18 cellular contexts compared by ENCODE assay signal in genomic region chr13:110470272-110471009, GRCh38.
DNase-seq lines count a peak whose midpoint lies in the region; ATAC-seq and TF ChIP-seq lines count a peak whose summit lies in the region.
"Had no signal": no experiment of that assay in that cellular context is flagged by ENCODE, and none has a peak within 500 bp of the region (broad histone marks: within the 10 kb centered on the region; RNA-seq: fewer than 3 reads in every experiment).

No MANE protein-coding gene starts in this region.

- H3K27ac ChIP-seq in DOHH2 (ENCODE audit: low read depth, low read length) (no peak overlapping the region), endodermal cell (ENCODE audit: low read depth, low read length) (no peak overlapping the region)
- H3K27ac ChIP-seq: foreskin keratinocyte, parathyroid adenoma, suprapubic skin, WERI-Rb-1 had no signal

- no peak for TF ChIP-seq CTCF in DOHH2 (IDR thresholded peaks at IDR 0.05; ENCODE audit: low read depth, low read length, poor library complexity, severe bottlenecking)
- TF ChIP-seq CTCF in endodermal cell (conservative IDR thresholded peaks at IDR 0.05), result no peak

- H3K9me3 ChIP-seq in DOHH2 (ENCODE audit: control insufficient read depth, insufficient read depth, low read length) (no peaks in the 10 kb centered on the region), endodermal cell (ENCODE audit: control insufficient read depth, low read length) (no peaks in the 10 kb centered on the region)
- H3K9me3 ChIP-seq: suprapubic skin had no signal

- ATAC-seq in HG02678 (IDR thresholded peaks at IDR 0.05; ENCODE audit: unreplicated experiment), result no peak
- ATAC-seq: activated CD8-positive, alpha-beta T cell treated with anti-CD3 and anti-CD28 coated beads, Interleukin-2, amount 10 ng/mL, durations not matched to agents 7 days and 5 days; foreskin keratinocyte had no signal

- H3K36me3 Mint-ChIP-seq in endodermal cell (ENCODE audit: low read depth), result peaks cover 84% of the 10 kb centered on the region
- H3K36me3 Mint-ChIP-seq: naive thymus-derived CD4-positive, alpha-beta T cell had no signal

- H3K4me1 ChIP-seq in DOHH2 (ENCODE audit: control insufficient read depth, low read length) (peaks cover 65% of the 10 kb centered on the region), endodermal cell (ENCODE audit: control insufficient read depth, insufficient read depth, low read length) (no peaks in the 10 kb centered on the region)
- H3K4me1 ChIP-seq: foreskin keratinocyte, parathyroid adenoma, suprapubic skin had no signal

- H3K9me2 ChIP-seq in DOHH2 (replicated peaks; ENCODE audit: control insufficient read depth, low read length), result no peaks in the 10 kb centered on the region

- H3K4me1 Mint-ChIP-seq in endodermal cell, result peaks cover 11% of the 10 kb centered on the region

- peak; percentile 34 for DNase-seq in MV-4-11 (lab: John Stamatoyannopoulos, UW)
- no peak for DNase-seq in endodermal cell
- DNase-seq in pons (ENCODE audit: low spot score), result peak; percentile 28
- no peak for DNase-seq in islet precursor cell
- no peak for DNase-seq in NCI-H2196 treated with DMSO at 0.1 percent for 48 hours (lab: John Stamatoyannopoulos, UW; ENCODE audit: unreplicated experiment)
- DNase-seq: activated CD8-positive, alpha-beta T cell treated with anti-CD3 and anti-CD28 coated beads, Interleukin-2, amount 10 ng/mL, durations not matched to agents 7 days and 5 days; caudate nucleus; foreskin keratinocyte; GOT3; naive thymus-derived CD4-positive, alpha-beta T cell; NCI-H1105; stimulated activated CD4-positive, alpha-beta T cell treated with anti-CD3 and anti-CD28 coated beads, Interleukin-4, amount 100 ng/mL, for 4 hours; stimulated activated CD8-positive, alpha-beta memory T cell treated with anti-CD3 and anti-CD28 coated beads, Interleukin-4, amount 100 ng/mL, for 48 hours; WERI-Rb-1 had no signal

- H3K4me3 ChIP-seq in DOHH2 (ENCODE audit: low read length) (peak overlapping the region; percentile 67), endodermal cell (ENCODE audit: low read length) (no peak overlapping the region)
- H3K4me3 ChIP-seq: suprapubic skin had no signal

- 92 to 100% methylated on average over 12 to 14 of the region's 14 CpGs for WGBS in endodermal cell (ENCODE audit: insufficient coverage in 1 of 2, insufficient read length in 1 of 2), 2 experiments

- H3K9ac ChIP-seq in endodermal cell (ENCODE audit: extremely low read depth, low read length, poor library complexity, severe bottlenecking), result no peak overlapping the region
- H3K9ac ChIP-seq: parathyroid adenoma had no signal

- peak overlapping the region; percentile 55 for H3K27ac Mint-ChIP-seq in endodermal cell
- H3K27ac Mint-ChIP-seq: activated CD8-positive, alpha-beta T cell treated with anti-CD3 and anti-CD28 coated beads, Interleukin-2, amount 10 ng/mL, durations not matched to agents 7 days and 5 days; naive thymus-derived CD4-positive, alpha-beta T cell had no signal

- H4K20me1 ChIP-seq in DOHH2 (ENCODE audit: control insufficient read depth, insufficient read depth, low read depth, low read length), result no peaks in the 10 kb centered on the region

- H3K4me2 ChIP-seq in DOHH2 (ENCODE audit: low read length), result peak overlapping the region; percentile 85

- H3K9me3 Mint-ChIP-seq in endodermal cell, result no peaks in the 10 kb centered on the region

- H3K27me3 Mint-ChIP-seq in endodermal cell (ENCODE audit: insufficient read depth), result no peaks in the 10 kb centered on the region

- no peaks in the 10 kb centered on the region for H3K27me3 ChIP-seq in DOHH2 (ENCODE audit: control insufficient read depth, low read length)
- H3K27me3 ChIP-seq in endodermal cell (ENCODE audit: control insufficient read depth, insufficient read depth, low read length, poor library complexity, severe bottlenecking), result no peaks in the 10 kb centered on the region
- H3K27me3 ChIP-seq: foreskin keratinocyte, suprapubic skin had no signal

- peaks cover 3% of the 10 kb centered on the region; the same call in 1 of the 2 replicates for H3F3A ChIP-seq in DOHH2 (ENCODE audit: control insufficient read depth, insufficient read depth)

- H3K36me3 ChIP-seq in DOHH2 (ENCODE audit: control insufficient read depth, low read length), result no peaks in the 10 kb centered on the region
- peaks cover 95% of the 10 kb centered on the region for H3K36me3 ChIP-seq in endodermal cell (ENCODE audit: control insufficient read depth, insufficient read depth, low read length)
- H3K36me3 ChIP-seq: WERI-Rb-1 had no signal

- H3K4me3 Mint-ChIP-seq in endodermal cell, result no peak overlapping the region
- H3K4me3 Mint-ChIP-seq: activated CD8-positive, alpha-beta T cell treated with anti-CD3 and anti-CD28 coated beads, Interleukin-2, amount 10 ng/mL, durations not matched to agents 7 days and 5 days; naive thymus-derived CD4-positive, alpha-beta T cell had no signal

- no peaks in the 10 kb centered on the region for H3K79me2 ChIP-seq in DOHH2 (ENCODE audit: control insufficient read depth, low read length)
- H3K79me2 ChIP-seq: parathyroid adenoma had no signal

Comparison
In these comparisons a context has a peak if more than half of its experiments do, and no peak if none do; other contexts are left out.
1. DNase-seq: peak in MV-4-11 (single experiment) and pons (single experiment); none in endodermal cell (single experiment), islet precursor cell (single experiment) and NCI-H2196 treated with DMSO at 0.1 percent for 48 hours (single experiment).